Comparison of ENCODE assay signal across 34 cellular contexts in genomic region chr6:10461850-10462249, GRCh38. TPM values are rescaled to one million over a fixed set of nuclear protein-coding genes. Genes with fewer than 3 reads are reported as not detected.
"Had no signal": no experiment of that assay in that cellular context is flagged by ENCODE, and none has a peak within 500 bp of the region (broad histone marks: within the 10 kb centered on the region; RNA-seq: fewer than 3 reads in every experiment).

No MANE protein-coding gene starts in this region.

- H3K36me3 ChIP-seq: ascending aorta had no signal

- H3K4me3 ChIP-seq: ascending aorta had no signal

- H3K4me1 Mint-ChIP-seq: activated CD4-positive, alpha-beta T cell treated with anti-CD3 and anti-CD28 coated beads, Interleukin-2, amount 10 ng/mL, durations not matched to agents 24 days and 14 days; activated CD8-positive, alpha-beta memory T cell treated with anti-CD3 and anti-CD28 coated beads, Interleukin-2, amount 10 ng/mL, durations not matched to agents 7 days and 5 days; activated naive CD4-positive, alpha-beta T cell treated with anti-CD3 and anti-CD28 coated beads, Interleukin-2, amount 10 ng/mL, durations not matched to agents 7 days and 5 days; activated naive CD4-positive, alpha-beta T cell treated with anti-CD3 and anti-CD28 coated beads, Interleukin-2, amount 50 U/mL, for 24 hours; activated naive CD8-positive, alpha-beta T cell treated with anti-CD3 and anti-CD28 coated beads, Interleukin-2, amount 10 ng/mL, durations not matched to agents 7 days and 5 days; activated naive CD8-positive, alpha-beta T cell treated with anti-CD3 and anti-CD28 coated beads, Interleukin-2, amount 50 U/mL, for 24 hours; brain had no signal

- ATAC-seq: activated CD8-positive, alpha-beta memory T cell treated with anti-CD3 and anti-CD28 coated beads, Interleukin-2, amount 10 ng/mL, durations not matched to agents 7 days and 5 days; activated CD8-positive, alpha-beta T cell treated with anti-CD3 and anti-CD28 coated beads for 36 hours; activated naive CD8-positive, alpha-beta T cell treated with anti-CD3 and anti-CD28 coated beads, Interleukin-2, amount 50 U/mL, for 24 hours had no signal

- H3K27ac Mint-ChIP-seq: activated B cell treated with CpG ODN at 0.5 μM for 24 hours; activated CD4-positive, alpha-beta memory T cell treated with anti-CD3 and anti-CD28 coated beads for 36 hours; activated CD4-positive, alpha-beta T cell treated with anti-CD3 and anti-CD28 coated beads, Interleukin-2, amount 10 ng/mL, durations not matched to agents 24 days and 14 days; activated CD8-positive, alpha-beta memory T cell treated with anti-CD3 and anti-CD28 coated beads, Interleukin-2, amount 10 ng/mL, durations not matched to agents 7 days and 5 days; activated CD8-positive, alpha-beta T cell treated with anti-CD3 and anti-CD28 coated beads for 36 hours; activated naive CD4-positive, alpha-beta T cell treated with anti-CD3 and anti-CD28 coated beads, Interleukin-2, amount 10 ng/mL, durations not matched to agents 7 days and 5 days; activated naive CD4-positive, alpha-beta T cell treated with anti-CD3 and anti-CD28 coated beads, Interleukin-2, amount 50 U/mL, for 24 hours; activated naive CD8-positive, alpha-beta T cell; activated naive CD8-positive, alpha-beta T cell treated with anti-CD3 and anti-CD28 coated beads, Interleukin-2, amount 10 ng/mL, durations not matched to agents 7 days and 5 days; activated naive CD8-positive, alpha-beta T cell treated with anti-CD3 and anti-CD28 coated beads, Interleukin-2, amount 50 U/mL, for 24 hours; activated T-cell treated with anti-CD3 and anti-CD28 coated beads, Interleukin-2, amount 50 U/mL, for 24 hours; activated T-helper 2 cell treated with anti-CD3 and anti-CD28 coated beads, Interferon-gamma antibody, Interleukin-2, Interleukin-4, amounts not matched to agents 10 μg/mL and 5 μg/mL and 100 μg/mL, durations not matched to agents 14 hours and 24 hours and 36 hours; brain; T-helper 1 cell treated with Interleukin-12 subunit alpha and Interleukin-12 subunit beta and Interleukin-4 antibody, amounts not matched to agents 30 μg/mL and 1 μg/mL, for 36 hours; T-helper 2 cell treated with Interferon-gamma antibody and Interleukin-4, amounts not matched to agents 5 μg/mL and 100 μg/mL, for 36 hours had no signal

- H3K27me3 ChIP-seq: ascending aorta had no signal

- H3K4me1 ChIP-seq: ascending aorta had no signal

- H3K36me3 Mint-ChIP-seq: activated CD4-positive, alpha-beta memory T cell treated with anti-CD3 and anti-CD28 coated beads for 36 hours; activated CD8-positive, alpha-beta memory T cell treated with anti-CD3 and anti-CD28 coated beads, Interleukin-2, amount 10 ng/mL, durations not matched to agents 7 days and 5 days; activated naive CD4-positive, alpha-beta T cell treated with anti-CD3 and anti-CD28 coated beads, Interleukin-2, amount 10 ng/mL, durations not matched to agents 7 days and 5 days; activated naive CD4-positive, alpha-beta T cell treated with anti-CD3 and anti-CD28 coated beads, Interleukin-2, amount 50 U/mL, for 24 hours; activated naive CD8-positive, alpha-beta T cell; activated naive CD8-positive, alpha-beta T cell treated with anti-CD3 and anti-CD28 coated beads, Interleukin-2, amount 10 ng/mL, durations not matched to agents 7 days and 5 days; brain had no signal

- FAIRE-seq: colon, TTC549 had no signal

- H3K9me3 Mint-ChIP-seq: activated B cell treated with CpG ODN at 0.5 μM for 24 hours; activated CD4-positive, alpha-beta memory T cell treated with anti-CD3 and anti-CD28 coated beads for 36 hours; activated CD4-positive, alpha-beta T cell treated with anti-CD3 and anti-CD28 coated beads, Interleukin-2, amount 10 ng/mL, durations not matched to agents 24 days and 14 days; activated CD8-positive, alpha-beta T cell treated with anti-CD3 and anti-CD28 coated beads for 36 hours; activated naive CD4-positive, alpha-beta T cell treated with anti-CD3 and anti-CD28 coated beads, Interleukin-2, amount 10 ng/mL, durations not matched to agents 7 days and 5 days; activated naive CD4-positive, alpha-beta T cell treated with anti-CD3 and anti-CD28 coated beads, Interleukin-2, amount 50 U/mL, for 24 hours; activated naive CD8-positive, alpha-beta T cell treated with anti-CD3 and anti-CD28 coated beads, Interleukin-2, amount 10 ng/mL, durations not matched to agents 7 days and 5 days; activated naive CD8-positive, alpha-beta T cell treated with anti-CD3 and anti-CD28 coated beads, Interleukin-2, amount 50 U/mL, for 24 hours; activated T-cell treated with anti-CD3 and anti-CD28 coated beads, Interleukin-2, amount 50 U/mL, for 24 hours; activated T-helper 2 cell treated with anti-CD3 and anti-CD28 coated beads, Interferon-gamma antibody, Interleukin-2, Interleukin-4, amounts not matched to agents 10 μg/mL and 5 μg/mL and 100 μg/mL, durations not matched to agents 14 hours and 24 hours and 36 hours; T-helper 1 cell treated with Interleukin-12 subunit alpha and Interleukin-12 subunit beta and Interleukin-4 antibody, amounts not matched to agents 30 μg/mL and 1 μg/mL, for 36 hours; T-helper 2 cell treated with Interferon-gamma antibody and Interleukin-4, amounts not matched to agents 5 μg/mL and 100 μg/mL, for 36 hours had no signal

- H3K9me3 ChIP-seq: ascending aorta had no signal

- DNase-seq: activated B cell treated with CpG ODN at 0.5 μM for 24 hours; activated CD4-positive, alpha-beta memory T cell treated with anti-CD3 and anti-CD28 coated beads for 36 hours; activated CD4-positive, alpha-beta T cell treated with anti-CD3 and anti-CD28 coated beads for 4 hours; activated CD4-positive, alpha-beta T cell treated with anti-CD3 and anti-CD28 coated beads, Interleukin-2, amount 10 ng/mL, durations not matched to agents 24 days and 14 days; activated CD4-positive, alpha-beta T cell treated with anti-CD3 and anti-CD28 coated beads, Interleukin-2, amount 50 U/mL, for 1 hour; activated CD4-positive, alpha-beta T cell treated with anti-CD3 and anti-CD28 coated beads, Interleukin-2, amount 50 U/mL, for 4 hours; activated CD4-positive, CD25-positive, alpha-beta regulatory T cell treated with anti-CD3 and anti-CD28 coated beads, Interleukin-2, amount 50 U/mL, for 72 hours; activated CD8-positive, alpha-beta memory T cell treated with anti-CD3 and anti-CD28 coated beads for 24 hours; activated CD8-positive, alpha-beta memory T cell treated with anti-CD3 and anti-CD28 coated beads, Interleukin-2, amount 10 ng/mL, durations not matched to agents 7 days and 5 days; activated CD8-positive, alpha-beta memory T cell treated with anti-CD3 and anti-CD28 coated beads, Interleukin-2, amount 50 U/mL, for 48 hours; activated CD8-positive, alpha-beta T cell treated with anti-CD3 and anti-CD28 coated beads for 36 hours; activated effector memory CD4-positive, alpha-beta T cell treated with Interleukin-2 at 50 U/mL for 16 hours; activated gamma-delta T cell; activated naive CD4-positive, alpha-beta T cell treated with anti-CD3 and anti-CD28 coated beads, Interleukin-2, amount 10 ng/mL, durations not matched to agents 7 days and 5 days; activated naive CD4-positive, alpha-beta T cell treated with Interleukin-2 at 50 U/mL for 16 hours; activated naive CD8-positive, alpha-beta T cell treated with anti-CD3 and anti-CD28 coated beads, Interleukin-2, amount 10 ng/mL, durations not matched to agents 7 days and 5 days; activated naive CD8-positive, alpha-beta T cell treated with anti-CD3 and anti-CD28 coated beads, Interleukin-2, amount 50 U/mL, for 24 hours; activated T-cell treated with anti-CD3 and anti-CD28 coated beads, Interleukin-2, amount 50 U/mL, for 24 hours; activated T-cell treated with anti-CD3 and anti-CD28 coated beads, Interleukin-2, amount 50 U/mL, for 48 hours; amygdala; anterior cingulate cortex; central memory CD4-positive, alpha-beta T cell; T-helper 2 cell; T-helper 9 cell had no signal

- H3K27ac ChIP-seq: ascending aorta, VCaP had no signal

- H3K4me3 Mint-ChIP-seq: activated B cell treated with CpG ODN at 0.5 μM for 24 hours; activated CD4-positive, alpha-beta memory T cell treated with anti-CD3 and anti-CD28 coated beads for 36 hours; activated CD4-positive, alpha-beta T cell treated with anti-CD3 and anti-CD28 coated beads, Interleukin-2, amount 10 ng/mL, durations not matched to agents 24 days and 14 days; activated CD8-positive, alpha-beta memory T cell treated with anti-CD3 and anti-CD28 coated beads, Interleukin-2, amount 10 ng/mL, durations not matched to agents 7 days and 5 days; activated CD8-positive, alpha-beta T cell treated with anti-CD3 and anti-CD28 coated beads for 36 hours; activated naive CD4-positive, alpha-beta T cell treated with anti-CD3 and anti-CD28 coated beads, Interleukin-2, amount 10 ng/mL, durations not matched to agents 7 days and 5 days; activated naive CD4-positive, alpha-beta T cell treated with anti-CD3 and anti-CD28 coated beads, Interleukin-2, amount 50 U/mL, for 24 hours; activated naive CD8-positive, alpha-beta T cell; activated naive CD8-positive, alpha-beta T cell treated with anti-CD3 and anti-CD28 coated beads, Interleukin-2, amount 10 ng/mL, durations not matched to agents 7 days and 5 days; activated naive CD8-positive, alpha-beta T cell treated with anti-CD3 and anti-CD28 coated beads, Interleukin-2, amount 50 U/mL, for 24 hours; activated T-cell treated with anti-CD3 and anti-CD28 coated beads, Interleukin-2, amount 50 U/mL, for 24 hours; brain; T-helper 1 cell treated with Interleukin-12 subunit alpha and Interleukin-12 subunit beta and Interleukin-4 antibody, amounts not matched to agents 30 μg/mL and 1 μg/mL, for 36 hours; T-helper 2 cell treated with Interferon-gamma antibody and Interleukin-4, amounts not matched to agents 5 μg/mL and 100 μg/mL, for 36 hours had no signal

- H3K27me3 Mint-ChIP-seq: activated CD4-positive, alpha-beta T cell treated with anti-CD3 and anti-CD28 coated beads, Interleukin-2, amount 10 ng/mL, durations not matched to agents 24 days and 14 days had no signal

RNA-seq across cellular contexts. Expression of gene TFAP2A, which starts 47.0 kb away (rescaled TPM):
- total RNA-seq: activated B cell treated with CpG ODN at 0.5 μM for 24 hours; activated CD4-positive, alpha-beta T cell treated with anti-CD3 and anti-CD28 coated beads, Interleukin-2, amount 10 ng/mL, durations not matched to agents 24 days and 14 days; activated CD8-positive, alpha-beta T cell treated with anti-CD3 and anti-CD28 coated beads for 36 hours; activated naive CD8-positive, alpha-beta T cell treated with anti-CD3 and anti-CD28 coated beads, Interleukin-2, amount 10 ng/mL, durations not matched to agents 7 days and 5 days had no signal
